Comparison of ENCODE assay signal across 8 cellular contexts in the genomic region with DNA sequence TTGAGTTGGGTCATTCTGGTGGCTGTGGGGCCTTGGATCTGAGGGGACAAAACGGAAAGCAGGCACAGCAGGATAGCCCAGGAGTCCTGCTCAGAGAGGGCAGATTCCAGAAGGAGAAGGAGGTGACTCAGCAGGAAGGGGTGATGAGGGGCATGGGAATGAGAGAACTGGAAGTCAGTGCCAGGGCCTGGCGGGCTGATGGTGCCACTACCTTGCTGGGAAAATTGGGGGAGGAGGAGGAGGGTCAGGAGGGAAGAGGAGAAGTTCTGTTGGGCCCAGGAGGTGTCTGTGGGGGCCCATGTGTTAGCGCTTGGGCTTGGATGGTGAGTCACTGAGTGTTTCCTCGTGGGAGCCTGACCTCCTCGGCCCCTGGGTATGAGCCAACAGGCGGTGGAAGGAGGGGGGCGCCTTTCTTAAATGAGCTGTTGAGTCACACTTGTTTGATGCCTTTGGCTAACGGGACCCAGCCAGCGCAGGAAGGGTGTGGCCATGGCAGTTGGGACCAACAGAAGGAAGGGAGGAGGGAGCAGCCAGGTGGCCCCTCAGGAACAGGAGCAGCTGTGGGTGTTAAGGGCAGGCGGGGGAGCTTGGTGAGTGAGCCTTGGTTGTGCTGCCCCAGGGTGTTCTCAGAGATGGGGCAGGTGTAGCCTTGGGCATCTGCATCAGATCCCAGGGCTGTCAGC.
DNase-seq lines count a peak whose midpoint lies in the region; ATAC-seq and TF ChIP-seq lines count a peak whose summit lies in the region.

No MANE protein-coding gene starts in this region.

- no CpG with 5 or more reads among the region's 10 CpGs for WGBS in mesendoderm (ENCODE audit: extremely low coverage, insufficient coverage, low lambda C conversion rate)

- H2BK120ac ChIP-seq in mesendoderm (ENCODE audit: low read depth, low read length): no peak overlapping the region

- H3K27ac ChIP-seq in mesendoderm (ENCODE audit: low read depth, low read length): no peak overlapping the region

- H4K8ac ChIP-seq in mesendoderm (ENCODE audit: low read depth, low read length): no peak overlapping the region

- H3K18ac ChIP-seq in mesendoderm (ENCODE audit: low read length): no peak overlapping the region

- no peak overlapping the region for H3K23ac ChIP-seq in mesendoderm (ENCODE audit: low read length)

- H3K27ac Mint-ChIP-seq in chondrocyte (ENCODE audit: unreplicated experiment): peak overlapping the region; percentile 97

- H3K4me3 ChIP-seq in mesendoderm (ENCODE audit: low read length): no peak overlapping the region

- H3K36me3 Mint-ChIP-seq in chondrocyte (ENCODE audit: low read depth): peaks cover 22% of the 10 kb centered on the region

- H3K79me2 ChIP-seq in mesendoderm (ENCODE audit: control insufficient read depth, insufficient read depth, low read length): no peaks in the 10 kb centered on the region

- in situ Hi-C loops in ACHN (cut with HindIII; ENCODE audit: low pct_ligation_motif_present, low pct_unique_long_range_greater_than_20kb, low sequenced_read_pairs): no loop called here
- in situ Hi-C loops in GM13977 (cut with MboI; ENCODE audit: low pct_unique_long_range_greater_than_20kb, low sequenced_read_pairs, unreplicated experiment): no loop called here

- H3K9ac ChIP-seq in mesendoderm (ENCODE audit: low read length): no peak overlapping the region

- peaks cover 65% of the 10 kb centered on the region for H3K4me1 Mint-ChIP-seq in chondrocyte (ENCODE audit: low read depth)

- H3K4me1 ChIP-seq in mesendoderm (ENCODE audit: control insufficient read depth, low read depth, low read length): no peaks in the 10 kb centered on the region

- peak overlapping the region; percentile 44 for H3K4me3 Mint-ChIP-seq in chondrocyte (ENCODE audit: unreplicated experiment)

- H3K79me1 ChIP-seq in mesendoderm (ENCODE audit: low read length): peaks cover 9% of the 10 kb centered on the region

- H2BK15ac ChIP-seq in mesendoderm (replicated peaks; ENCODE audit: low read depth): no peak overlapping the region

- H2BK5ac ChIP-seq in mesendoderm (ENCODE audit: low read length): no peak overlapping the region

- no peaks in the 10 kb centered on the region for H3K27me3 ChIP-seq in mesendoderm (ENCODE audit: insufficient read depth, low read length, poor library complexity)

- H2AK5ac ChIP-seq in mesendoderm (ENCODE audit: low read length): no peak overlapping the region

- no peak for ATAC-seq in GM18517 (IDR thresholded peaks at IDR 0.05; ENCODE audit: unreplicated experiment)

- no peak overlapping the region for H4K5ac ChIP-seq in mesendoderm (ENCODE audit: low read length)

- TF ChIP-seq CTCF in chondrocyte (IDR thresholded peaks at IDR 0.05) (no peak), GM13977 (IDR thresholded peaks at IDR 0.05; ENCODE audit: extremely low read depth, insufficient read depth, missing control alignments) (no peak)

- no peak overlapping the region for H3K4ac ChIP-seq in mesendoderm (ENCODE audit: low read depth, low read length)

- peak overlapping the region; percentile 35 for H3K56ac ChIP-seq in mesendoderm (ENCODE audit: low read length)

- H3K9me3 Mint-ChIP-seq in chondrocyte (ENCODE audit: low read depth): peaks cover 9% of the 10 kb centered on the region

- peak; percentile 89 for DNase-seq in ACHN
- peak; percentile 80 for DNase-seq in LoVo (ENCODE audit: low spot score)
- peak; percentile 96 for DNase-seq in chondrocyte (ENCODE audit: low spot score)
- DNase-seq in mesendoderm: peak; percentile 68
- no peak for DNase-seq in middle frontal gyrus (ENCODE audit: extremely low spot score, low spot score)
- no peak for DNase-seq in GM13977 (ENCODE audit: low spot score)
- no peak for DNase-seq in stimulated activated CD4-positive, alpha-beta T cell treated with anti-CD3 and anti-CD28 coated beads, Interleukin-4, amount 100 ng/mL, for 24 hours

- H3K36me3 ChIP-seq in mesendoderm (ENCODE audit: control insufficient read depth, insufficient read depth, low read length): no peaks in the 10 kb centered on the region

- H3K4me2 ChIP-seq in mesendoderm (ENCODE audit: low read length): no peak overlapping the region

- H3K27me3 Mint-ChIP-seq in chondrocyte (ENCODE audit: low read depth): no peaks in the 10 kb centered on the region

Comparison
In these comparisons a context has a peak if more than half of its experiments do, and no peak if none do; other contexts are left out.
1. DNase-seq: peak in ACHN (single experiment), LoVo (single experiment), chondrocyte (single experiment) and mesendoderm (single experiment); none in middle frontal gyrus (single experiment), GM13977 (single experiment) and stimulated activated CD4-positive, alpha-beta T cell treated with anti-CD3 and anti-CD28 coated beads, Interleukin-4, amount 100 ng/mL, for 24 hours (single experiment).